Comparison of ENCODE assay signal across 18 cellular contexts in genomic region chr1:112528076-112528475, GRCh38. TPM values are rescaled to one million over a fixed set of nuclear protein-coding genes. Genes with fewer than 3 reads are reported as not detected.
"Had no signal": no experiment of that assay in that cellular context is flagged by ENCODE, and none has a peak within 500 bp of the region (broad histone marks: within the 10 kb centered on the region; RNA-seq: fewer than 3 reads in every experiment).

No MANE protein-coding gene starts in this region.

- ATAC-seq: activated T-cell treated with anti-CD3 and anti-CD28 coated beads, Interleukin-2, amount 50 U/mL, for 72 hours; heart right ventricle; left lobe of liver; natural killer cell treated with Interleukin-12 subunit alpha and Interleukin-12 subunit beta and Interleukin-15 and Interleukin-18, amount 100 ng/mL, for 72 hours; stimulated activated naive CD8-positive, alpha-beta T cell treated with anti-CD3 and anti-CD28 coated beads, Interleukin-15, Interleukin-2, amounts not matched to agents 100 U/mL and 50 U/mL, for 24 hours had no signal

- H3K27me3 ChIP-seq: heart right ventricle, thyroid gland had no signal

- H3K9me3 ChIP-seq: heart right ventricle, thyroid gland had no signal

- H3K4me3 ChIP-seq: heart right ventricle, lung, thyroid gland had no signal

- DNase-seq: activated CD4-positive, alpha-beta memory T cell treated with anti-CD3 and anti-CD28 coated beads, Interleukin-2, amount 10 ng/mL, durations not matched to agents 7 days and 5 days; activated CD4-positive, alpha-beta T cell treated with anti-CD3 and anti-CD28 coated beads, Interleukin-2, amount 10 ng/mL, durations not matched to agents 24 days and 14 days; activated effector memory CD4-positive, alpha-beta T cell treated with Interleukin-2 at 50 U/mL for 16 hours; activated naive CD4-positive, alpha-beta T cell treated with anti-CD3 and anti-CD28 coated beads for 36 hours; activated naive CD8-positive, alpha-beta T cell treated with anti-CD3 and anti-CD28 coated beads, Interleukin-2, amount 10 ng/mL, durations not matched to agents 7 days and 5 days; activated T-cell treated with anti-CD3 and anti-CD28 coated beads, Interleukin-2, amount 50 U/mL, for 72 hours; amniotic stem cell; effector CD4-positive, alpha-beta T cell; heart right ventricle; kidney; occipital lobe; stimulated activated CD4-positive, alpha-beta T cell treated with anti-CD3 and anti-CD28 coated beads, Interleukin-4, amount 100 ng/mL, for 4 hours; stimulated activated naive CD8-positive, alpha-beta T cell treated with anti-CD3 and anti-CD28 coated beads, Interleukin-15, Interleukin-2, amounts not matched to agents 100 U/mL and 50 U/mL, for 24 hours; thyroid gland had no signal

- H3K27ac ChIP-seq: heart right ventricle, thyroid gland had no signal

- H3K4me1 ChIP-seq: thyroid gland had no signal

RNA-seq across cellular contexts. Expression of gene WNT2B, which starts 19.3 kb away (rescaled TPM):
- total RNA-seq: activated CD4-positive, alpha-beta T cell treated with anti-CD3 and anti-CD28 coated beads, Interleukin-2, amount 10 ng/mL, durations not matched to agents 24 days and 14 days; T-helper 2 cell treated with Interferon-gamma antibody and Interleukin-4, amounts not matched to agents 100 ng/mL and 5 ng/mL, for 36 hours had no signal
